Comparison of ENCODE assay signal across 11 cellular contexts in the genomic region with DNA sequence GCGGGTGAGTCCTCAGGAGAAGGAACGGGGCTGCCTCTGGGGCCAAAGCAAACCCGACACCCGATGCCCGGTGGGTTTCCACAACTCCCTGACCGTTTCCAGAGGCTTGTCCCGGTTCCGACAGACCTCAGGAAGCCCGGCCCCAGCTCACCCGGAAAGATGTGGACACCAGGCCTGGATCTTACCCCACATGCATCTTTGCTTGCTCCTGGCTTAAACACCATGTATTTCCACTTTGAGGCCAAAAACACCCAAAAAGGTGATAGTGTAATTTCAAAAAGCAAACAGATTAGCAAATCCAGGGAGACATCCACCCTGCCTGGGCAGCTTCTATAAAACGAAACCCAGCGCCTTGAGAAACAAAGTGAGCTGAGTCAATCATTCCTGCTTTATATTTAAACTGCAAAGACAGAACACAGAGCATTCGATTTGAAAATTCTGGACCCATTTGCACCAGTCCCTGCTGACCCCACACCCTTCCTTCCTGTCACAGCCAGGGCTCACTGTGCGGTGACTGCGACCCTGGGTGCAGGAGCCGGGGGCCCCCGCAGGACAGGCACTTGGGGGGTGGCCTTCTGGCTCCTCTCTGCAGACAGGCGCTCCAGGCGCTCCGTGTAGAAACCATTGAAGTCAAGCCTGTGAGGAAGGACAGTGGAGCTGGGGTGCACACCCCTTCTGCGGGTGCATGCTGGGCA. TPM values are rescaled to one million over a fixed set of nuclear protein-coding genes. Genes with fewer than 3 reads are reported as not detected.
DNase-seq lines count a peak whose midpoint lies in the region; ATAC-seq and TF ChIP-seq lines count a peak whose summit lies in the region.
"Had no signal": no experiment of that assay in that cellular context is flagged by ENCODE, and none has a peak within 500 bp of the region (broad histone marks: within the 10 kb centered on the region; RNA-seq: fewer than 3 reads in every experiment).

No MANE protein-coding gene starts in this region.

- no peak overlapping the region for H3K27ac Mint-ChIP-seq in activated T-helper 17 cell treated with anti-CD3 and anti-CD28 coated beads, Interleukin-2, amount 50 U/mL, for 72 hours

- intact Hi-C loops in esophagus squamous epithelium (cut with DNase I): no loop called here

- H3K4me3 Mint-ChIP-seq in activated T-helper 17 cell treated with anti-CD3 and anti-CD28 coated beads, Interleukin-2, amount 50 U/mL, for 72 hours: no peak overlapping the region

- peaks cover 19 to 53% (median 20%) of the 10 kb centered on the region in 3 donors for H3K4me1 ChIP-seq in esophagus squamous epithelium

- no peaks in the 10 kb centered on the region for H3K9me3 Mint-ChIP-seq in activated T-helper 17 cell treated with anti-CD3 and anti-CD28 coated beads, Interleukin-2, amount 50 U/mL, for 72 hours
- H3K9me3 Mint-ChIP-seq: T-helper 1 cell treated with Interleukin-12 subunit alpha and Interleukin-12 subunit beta and Interleukin-4 antibody, amounts not matched to agents 30 μg/mL and 1 μg/mL, for 36 hours had no signal

- ATAC-seq in activated T-helper 17 cell treated with anti-CD3 and anti-CD28 coated beads, Interleukin-2, amount 50 U/mL, for 72 hours (replicated peaks): no peak

- TF ChIP-seq CTCF in esophagus squamous epithelium (IDR thresholded peaks at IDR 0.05): no peak

- 72 to 73% methylated on average over 3 to 4 of the region's 21 CpGs for WGBS in esophagus squamous epithelium, 2 donors

- DNase-seq in ELR (ENCODE audit: low read depth) (peak; percentile 11), OCI-M1 (lab: John Stamatoyannopoulos, UW) (peak; percentile 38), esophagus squamous epithelium (lab: John Stamatoyannopoulos, UW) (no peak), NCI-H1092 (lab: John Stamatoyannopoulos, UW) (no peak), KG1 (lab: John Stamatoyannopoulos, UW) (no peak)
- DNase-seq: NCI-H146, NCI-H510A had no signal

- H3K4me3 ChIP-seq in esophagus squamous epithelium (no peak overlapping the region), skin epidermis (no peak overlapping the region)
- H3K4me3 ChIP-seq: dorsolateral prefrontal cortex had no signal

- H3K27me3 Mint-ChIP-seq in activated T-helper 17 cell treated with anti-CD3 and anti-CD28 coated beads, Interleukin-2, amount 50 U/mL, for 72 hours: no peaks in the 10 kb centered on the region

- H3K36me3 Mint-ChIP-seq in activated T-helper 17 cell treated with anti-CD3 and anti-CD28 coated beads, Interleukin-2, amount 50 U/mL, for 72 hours (ENCODE audit: low read depth): peaks cover 39% of the 10 kb centered on the region

- peaks cover 20 to 61% (median 41%) of the 10 kb centered on the region in 3 donors for H3K36me3 ChIP-seq in esophagus squamous epithelium

- peaks cover 0 to 32% (median 6%) of the 10 kb centered on the region in 4 donors for H3K27me3 ChIP-seq in esophagus squamous epithelium

- TF ChIP-seq POLR2A in esophagus squamous epithelium (IDR thresholded peaks at IDR 0.05): no peak

- H3K9me3 ChIP-seq in esophagus squamous epithelium: no peaks in the 10 kb centered on the region

- peaks cover 9% of the 10 kb centered on the region for H3K4me1 Mint-ChIP-seq in activated T-helper 17 cell treated with anti-CD3 and anti-CD28 coated beads, Interleukin-2, amount 50 U/mL, for 72 hours

- H3K27ac ChIP-seq in esophagus squamous epithelium: peak overlapping the region in 3 of 4 donors; percentile 59 to 71 (median 69)
- peak overlapping the region in 17 of 21 experiments; percentile 6 to 93 (median 67) for H3K27ac ChIP-seq in skin epidermis

RNA-seq across cellular contexts. Expression of a gene that starts 2.7 kb away (rescaled TPM):
- total RNA-seq in esophagus squamous epithelium: 1 to 10 TPM; 3.3 to 5.7 (median 4.3) TPM
- 100 to 1,000 TPM in 1 of 2 donors, 10 to 100 TPM in 1; 83.7 to 336 TPM for total RNA-seq in activated T-helper 17 cell treated with anti-CD3 and anti-CD28 coated beads, Interleukin-2, amount 50 U/mL, for 72 hours

RNA-seq across cellular contexts. Expression of a gene that starts 29.3 kb away (rescaled TPM):
- total RNA-seq in esophagus squamous epithelium: 10 to 100 TPM; 28.4 to 44.4 (median 38.9) TPM
- total RNA-seq in activated T-helper 17 cell treated with anti-CD3 and anti-CD28 coated beads, Interleukin-2, amount 50 U/mL, for 72 hours: 10 to 100 TPM; 47.8 to 55.8 TPM

RNA-seq across cellular contexts. Expression of a gene that starts 29.3 kb away (rescaled TPM):
- 10 to 100 TPM; 16.1 to 26.7 (median 17.7) TPM for total RNA-seq in esophagus squamous epithelium
- 10 to 100 TPM; 52.8 to 74.2 TPM for total RNA-seq in activated T-helper 17 cell treated with anti-CD3 and anti-CD28 coated beads, Interleukin-2, amount 50 U/mL, for 72 hours

RNA-seq across cellular contexts. Expression of a gene that starts 41.8 kb away (rescaled TPM):
- total RNA-seq in esophagus squamous epithelium: under 1 TPM in 3 of 4 donors, not detected in 1; 0.13 to 0.95 (median 0.82) TPM
- under 1 TPM in 1 of 2 donors, not detected in 1; 0.21 TPM for total RNA-seq in activated T-helper 17 cell treated with anti-CD3 and anti-CD28 coated beads, Interleukin-2, amount 50 U/mL, for 72 hours

RNA-seq across cellular contexts. Expression of a gene that starts 49.4 kb away (rescaled TPM):
- total RNA-seq in esophagus squamous epithelium: not detected
- total RNA-seq in activated T-helper 17 cell treated with anti-CD3 and anti-CD28 coated beads, Interleukin-2, amount 50 U/mL, for 72 hours: not detected

Comparison
In these comparisons a context has a peak if more than half of its experiments do, and no peak if none do; other contexts are left out.
1. DNase-seq: peak in ELR (single experiment) and OCI-M1 (single experiment); none in esophagus squamous epithelium (single experiment), NCI-H1092 (single experiment) and KG1 (single experiment).
2. RNA of a gene that starts 2.7 kb away (total RNA-seq): 83.7 to 336 TPM in activated T-helper 17 cell treated with anti-CD3 and anti-CD28 coated beads, Interleukin-2, amount 50 U/mL, for 72 hours; 3.3 to 5.7 TPM in esophagus squamous epithelium; every median in the first group is over 10 times any median in the second.